ENCODE assay signal across 25 cellular contexts in genomic region chr20:1832634-1833033, GRCh38.
A peak's percentile ranks its signal among the peaks of the same experiment; 100 is the strongest.
DNase-seq lines count a peak whose midpoint lies in the region; ATAC-seq and TF ChIP-seq lines count a peak whose summit lies in the region.
"Had no signal": no experiment of that assay in that cellular context is flagged by ENCODE, and none has a peak within 500 bp of the region (broad histone marks: within the 10 kb centered on the region; RNA-seq: fewer than 3 reads in every experiment).

No MANE protein-coding gene starts in this region.

- H3K4me1 ChIP-seq in heart right ventricle (peaks cover 12 to 58% (median 27%) of the 10 kb centered on the region in 9 donors), left ventricle myocardium inferior (peaks cover 52% of the 10 kb centered on the region), smooth muscle cell (ENCODE audit: low read depth) (peaks cover 17% of the 10 kb centered on the region), vagina (peaks cover 35% of the 10 kb centered on the region)
- H3K4me1 ChIP-seq: HAP-1 had no signal

- TF ChIP-seq CTCF in heart right ventricle (IDR thresholded peaks at IDR 0.05) (no peak), left ventricle myocardium inferior (IDR thresholded peaks at IDR 0.05; ENCODE audit: borderline replicate concordance) (no peak), smooth muscle cell (IDR thresholded peaks at IDR 0.05; ENCODE audit: borderline replicate concordance, insufficient read depth, poor library complexity, severe bottlenecking) (no peak), vagina (IDR thresholded peaks at IDR 0.05) (no peak)

- WGBS in heart right ventricle, 2 donors, result 55 to 64% methylated on average over 13 of the region's 13 CpGs
- 40% methylated on average over 13 of the region's 13 CpGs for WGBS in smooth muscle cell (ENCODE audit: low lambda C conversion rate)

- H3K36me3 ChIP-seq in heart right ventricle (no peaks in the 10 kb centered on the region), left ventricle myocardium inferior (no peaks in the 10 kb centered on the region), smooth muscle cell (ENCODE audit: low read depth) (no peaks in the 10 kb centered on the region), vagina (no peaks in the 10 kb centered on the region)
- H3K36me3 ChIP-seq: brain microvascular endothelial cell, colonic mucosa, HAP-1, sigmoid colon had no signal

- H3K4me2 ChIP-seq in smooth muscle cell, result peak overlapping the region; percentile 55

- intact Hi-C loops in heart right ventricle (cut with DNase I), result no loop called here
- intact Hi-C loops in Right ventricle myocardium inferior (cut with DNase I), result no loop called here
- intact Hi-C loops in left ventricle myocardium inferior (cut with micrococcal nuclease), result no loop called here
- intact Hi-C loops in vagina (cut with DNase I), result no loop called here

- no peaks in the 10 kb centered on the region for H3F3A ChIP-seq in smooth muscle cell (ENCODE audit: low read depth)

- H3K27ac ChIP-seq in heart right ventricle (peak overlapping the region in 6 of 10 donors; percentile 22 to 68 (median 36)), left ventricle myocardium inferior (replicated peaks) (peak overlapping the region; percentile 57), smooth muscle cell (ENCODE audit: low read depth) (no peak overlapping the region), vagina (no peak overlapping the region)
- H3K27ac ChIP-seq: brain microvascular endothelial cell, colonic mucosa, RWPE1, sigmoid colon had no signal

- peak in 3 of 8 donors; percentile 26 to 45 (median 42) for ATAC-seq in heart right ventricle
- ATAC-seq in Right ventricle myocardium inferior, result no peak
- no peak for ATAC-seq in GM19035 (IDR thresholded peaks at IDR 0.05; ENCODE audit: unreplicated experiment)
- ATAC-seq in GM21786 (IDR thresholded peaks at IDR 0.05; ENCODE audit: unreplicated experiment), result no peak
- ATAC-seq: K562; left colon; natural killer cell treated with Interleukin-12 subunit alpha and Interleukin-12 subunit beta and Interleukin-15 and Interleukin-18, amount 100 ng/mL, for 72 hours had no signal

- H3K9me3 ChIP-seq in heart right ventricle, result no peaks in the 10 kb centered on the region
- no peaks in the 10 kb centered on the region for H3K9me3 ChIP-seq in left ventricle myocardium inferior (replicated peaks)
- no peaks in the 10 kb centered on the region for H3K9me3 ChIP-seq in smooth muscle cell (replicated peaks; ENCODE audit: low read depth)
- no peaks in the 10 kb centered on the region for H3K9me3 ChIP-seq in vagina
- H3K9me3 ChIP-seq: colonic mucosa, HAP-1, sigmoid colon had no signal

- DNase-seq in heart right ventricle (no peak), Right ventricle myocardium inferior (ENCODE audit: missing footprints) (no peak), NCI-H69 (lab: John Stamatoyannopoulos, UW) (peak; percentile 22), left ventricle myocardium inferior (no peak), smooth muscle cell (lab: John Stamatoyannopoulos, UW; ENCODE audit: unreplicated experiment) (no peak), vagina (ENCODE audit: extremely low spot score in 2 of 2) (no peak)
- DNase-seq: activated CD4-positive, alpha-beta memory T cell treated with anti-CD3 and anti-CD28 coated beads for 36 hours; activated CD4-positive, CD25-positive, alpha-beta regulatory T cell; activated gamma-delta T cell treated with Interleukin-2 at 50 U/mL for 16 hours; brain microvascular endothelial cell; C1 segment of cervical spinal cord; colonic mucosa; left colon; midbrain; MM.1S; NCI-H187; NCI-H82; sigmoid colon; T-helper 9 cell had no signal

- H3K27me3 ChIP-seq in heart right ventricle (no peaks in the 10 kb centered on the region), left ventricle myocardium inferior (ENCODE audit: low read depth) (peaks cover 3% of the 10 kb centered on the region), smooth muscle cell (ENCODE audit: low read depth) (no peaks in the 10 kb centered on the region), vagina (no peaks in the 10 kb centered on the region)
- H3K27me3 ChIP-seq: colonic mucosa, sigmoid colon had no signal

- TF ChIP-seq POLR2A in vagina (IDR thresholded peaks at IDR 0.05), result no peak

- H3K79me2 ChIP-seq in smooth muscle cell (ENCODE audit: low read depth), result no peaks in the 10 kb centered on the region

- no peak overlapping the region for H3K4me3 ChIP-seq in heart right ventricle
- H3K4me3 ChIP-seq in left ventricle myocardium inferior, result no peak overlapping the region
- H3K4me3 ChIP-seq in smooth muscle cell, result no peak overlapping the region
- no peak overlapping the region for H3K4me3 ChIP-seq in vagina
- H3K4me3 ChIP-seq: colonic mucosa, HAP-1, K562, sigmoid colon had no signal

- H3K9ac ChIP-seq in smooth muscle cell (ENCODE audit: low read depth), result no peak overlapping the region

- no peak overlapping the region for H2AFZ ChIP-seq in smooth muscle cell (ENCODE audit: low read depth)

- no peaks in the 10 kb centered on the region for H4K20me1 ChIP-seq in smooth muscle cell (ENCODE audit: low read depth)

Comparison
In these comparisons a context has a peak if more than half of its experiments do, and no peak if none do; other contexts are left out.
1. H3K27ac ChIP-seq: peak in heart right ventricle (6 of 10) and left ventricle myocardium inferior (single experiment); none in smooth muscle cell (single experiment) and vagina (single experiment).